ENCODE assay signal across 10 cellular contexts in genomic region chr1:67134692-67135091, GRCh38. TPM values are rescaled to one million over a fixed set of nuclear protein-coding genes. Genes with fewer than 3 reads are reported as not detected.
DNase-seq lines count a peak whose midpoint lies in the region; ATAC-seq and TF ChIP-seq lines count a peak whose summit lies in the region.
"Had no signal": no experiment of that assay in that cellular context is flagged by ENCODE, and none has a peak within 500 bp of the region (broad histone marks: within the 10 kb centered on the region; RNA-seq: fewer than 3 reads in every experiment).

C1orf141 (minus strand) TSS chr1:67134970; CDS start chr1:67127240, 7,730 bp downstream.

- WGBS in endodermal cell (ENCODE audit: insufficient coverage in 1 of 2, insufficient read length in 1 of 2), 2 experiments = 52 to 71% methylated on average over 1 to 28 of the region's 28 CpGs
- WGBS in aorta, 2 donors = 11 to 17% methylated on average over 27 to 28 of the region's 28 CpGs

- H3K9ac ChIP-seq in endodermal cell (ENCODE audit: extremely low read depth, low read length, poor library complexity, severe bottlenecking) (no peak within 1 kb of the TSS), muscle layer of colon (ENCODE audit: low read length) (no peak within 1 kb of the TSS)

- ATAC-seq in Right ventricle myocardium superior (ENCODE audit: poor library complexity) = peak; percentile 83
- no peak for ATAC-seq in aorta (ENCODE audit: low FRiP score)
- no peak for ATAC-seq in esophagus mucosa

- intact Hi-C loops in Right ventricle myocardium superior (cut with DNase I) (no loop called here), aorta (cut with DNase I) (no loop called here)

- H3K4me1 Mint-ChIP-seq in endodermal cell = peaks cover 24% of the 10 kb centered on the region

- H3K4me3 ChIP-seq in right atrium auricular region (peak within 1 kb of the TSS in 1 of 2 donors; percentile 30), endodermal cell (ENCODE audit: low read length) (no peak within 1 kb of the TSS), muscle layer of colon (ENCODE audit: low read depth in 1 of 2, low read length in 2 of 2) (peak within 1 kb of the TSS; percentile 36 to 58), aorta (ENCODE audit: low read length in 2 of 2) (peak within 1 kb of the TSS; percentile 4 to 18)

- H3K27ac ChIP-seq in right atrium auricular region (no peak within 1 kb of the TSS), endodermal cell (ENCODE audit: low read depth, low read length) (no peak within 1 kb of the TSS), muscle layer of colon (ENCODE audit: low read depth, low read length) (no peak within 1 kb of the TSS), aorta (ENCODE audit: low read depth in 1 of 2, low read length in 2 of 2) (no peak within 1 kb of the TSS)
- H3K27ac ChIP-seq: C4-2B had no signal

- peak within 1 kb of the TSS; percentile 53 for H3K4me3 Mint-ChIP-seq in endodermal cell

- peaks cover 18% of the 10 kb centered on the region for H3K27me3 Mint-ChIP-seq in endodermal cell (ENCODE audit: insufficient read depth)

- H3K36me3 ChIP-seq in right atrium auricular region (no peaks in the 10 kb centered on the region), endodermal cell (ENCODE audit: control insufficient read depth, insufficient read depth, low read length) (no peaks in the 10 kb centered on the region), muscle layer of colon (ENCODE audit: insufficient read depth, low read length) (no peaks in the 10 kb centered on the region), aorta (ENCODE audit: control insufficient read depth in 1 of 2, insufficient read depth in 2 of 2, low read length in 1 of 2) (no peaks in the 10 kb centered on the region)

- no peaks in the 10 kb centered on the region for H3K36me3 Mint-ChIP-seq in endodermal cell (ENCODE audit: low read depth)

- DNase-seq in Right ventricle myocardium superior = no peak
- DNase-seq in right atrium auricular region (ENCODE audit: low spot score) = no peak
- peak; percentile 83 for DNase-seq in endodermal cell
- peak in 1 of 2 donors; percentile 54 for DNase-seq in aorta
- DNase-seq in activated gamma-delta T cell treated with Interleukin-2 at 50 U/mL for 16 hours = no peak
- DNase-seq in foreskin melanocyte = no peak

- TF ChIP-seq CTCF in right atrium auricular region (IDR thresholded peaks at IDR 0.05) = no peak
- no peak for TF ChIP-seq CTCF in endodermal cell (conservative IDR thresholded peaks at IDR 0.05)

- H3K27ac Mint-ChIP-seq in endodermal cell = no peak within 1 kb of the TSS

- peaks cover 0 to 11% of the 10 kb centered on the region in 2 donors for H3K4me1 ChIP-seq in right atrium auricular region
- H3K4me1 ChIP-seq in endodermal cell (ENCODE audit: control insufficient read depth, insufficient read depth, low read length) = no peaks in the 10 kb centered on the region
- H3K4me1 ChIP-seq in muscle layer of colon (ENCODE audit: insufficient read depth, low read length) = peaks cover 5% of the 10 kb centered on the region
- H3K4me1 ChIP-seq in aorta (ENCODE audit: control insufficient read depth in 1 of 2, insufficient read depth in 2 of 2, low read length in 2 of 2) = no peaks in the 10 kb centered on the region

- H3K9me3 ChIP-seq in right atrium auricular region = no peaks in the 10 kb centered on the region
- no peaks in the 10 kb centered on the region for H3K9me3 ChIP-seq in endodermal cell (ENCODE audit: control insufficient read depth, low read length)
- no peaks in the 10 kb centered on the region for H3K9me3 ChIP-seq in muscle layer of colon (ENCODE audit: low read length)
- no peaks in the 10 kb centered on the region for H3K9me3 ChIP-seq in aorta (ENCODE audit: control insufficient read depth, low read length)

- H3K27me3 ChIP-seq in right atrium auricular region (no peaks in the 10 kb centered on the region), endodermal cell (ENCODE audit: control insufficient read depth, insufficient read depth, low read length, poor library complexity, severe bottlenecking) (peaks cover under 1% of the 10 kb centered on the region), muscle layer of colon (ENCODE audit: control insufficient read depth in 1 of 2, insufficient read depth in 2 of 2, low read length in 2 of 2) (peaks cover 0 to 4% of the 10 kb centered on the region in 2 donors), aorta (ENCODE audit: control insufficient read depth in 1 of 2, insufficient read depth in 2 of 2, low read length in 1 of 2) (no peaks in the 10 kb centered on the region)

- H3K9me3 Mint-ChIP-seq in endodermal cell = no peaks in the 10 kb centered on the region

RNA-seq across cellular contexts. Expression of gene C1orf141, which starts in this region (rescaled TPM):
- not detected for total RNA-seq in Right ventricle myocardium superior
- not detected for total RNA-seq in right atrium auricular region
- not detected for total RNA-seq in endodermal cell
- not detected for polyA plus RNA-seq in endodermal cell (2013, experiment 1 of 2)
- polyA plus RNA-seq in endodermal cell (2013, experiment 2 of 2) = not detected
- total RNA-seq in aorta = not detected
- under 1 TPM in 1 of 2 donors, not detected in 1; 0.13 TPM for polyA plus RNA-seq in aorta
- not detected for total RNA-seq in esophagus mucosa
- total RNA-seq: RPMI7951 had no signal

Comparison
In these comparisons a context has a peak if more than half of its experiments do, and no peak if none do; other contexts are left out.
1. Peak in ATAC-seq in Right ventricle myocardium superior; RNA of the gene not detected or under 1 TPM.
2. Peak in DNase-seq in endodermal cell; RNA of the gene not detected or under 1 TPM.